ENCODE assay signal across 18 cellular contexts in the genomic region with DNA sequence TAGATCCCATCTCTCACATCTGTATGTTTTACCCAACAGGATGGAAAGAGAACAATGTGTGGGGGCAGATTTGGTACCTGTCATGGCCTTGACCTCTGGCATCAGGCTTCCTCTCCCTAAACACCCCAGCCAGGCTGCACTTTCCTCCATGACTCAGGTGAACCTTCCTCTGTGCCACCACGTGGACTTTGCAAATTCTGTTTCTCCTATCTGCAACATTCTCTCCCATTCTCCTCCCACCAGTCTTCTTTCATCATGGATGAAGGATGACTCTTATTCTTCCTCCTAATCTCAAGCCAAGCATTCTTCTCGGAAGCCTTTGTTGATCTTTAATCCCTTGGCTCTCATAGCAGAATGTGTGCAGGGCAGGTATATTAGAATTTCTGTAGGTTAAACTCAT.
DNase-seq lines count a peak whose midpoint lies in the region; ATAC-seq, FAIRE-seq and TF ChIP-seq lines count a peak whose summit lies in the region.
"Had no signal": no experiment of that assay in that cellular context is flagged by ENCODE, and none has a peak within 500 bp of the region (broad histone marks: within the 10 kb centered on the region; RNA-seq: fewer than 3 reads in every experiment).

No MANE protein-coding gene starts in this region.

- no peak overlapping the region for H3K9ac ChIP-seq in BLaER1
- H3K9ac ChIP-seq in Loucy (ENCODE audit: low read depth, low read length, poor library complexity, severe bottlenecking), result no peak overlapping the region
- H3K9ac ChIP-seq in GM12878 (ENCODE audit: control insufficient read depth, insufficient read depth, low read length), result no peak overlapping the region
- H3K9ac ChIP-seq in rectal smooth muscle tissue (ENCODE audit: low read length), result no peak overlapping the region

- no peak overlapping the region for H2AFZ ChIP-seq in Loucy (ENCODE audit: low read length)
- H2AFZ ChIP-seq in GM12878 (ENCODE audit: control insufficient read depth, low read depth, low read length), result no peak overlapping the region

- peak overlapping the region; percentile 73 for H3K4me2 ChIP-seq in BLaER1
- H3K4me2 ChIP-seq in Loucy (ENCODE audit: low read depth, low read length, poor library complexity, severe bottlenecking), result peak overlapping the region; percentile 45
- no peak overlapping the region for H3K4me2 ChIP-seq in GM12878 (ENCODE audit: control insufficient read depth, insufficient read depth)

- TF ChIP-seq EP300 in GM12878 (IDR thresholded peaks at IDR 0.05; ENCODE audit: borderline replicate concordance in 1 of 2, control insufficient read depth in 1 of 2, low read depth in 2 of 2, low read length in 2 of 2), result no peak

- peak; percentile 24; the same call in 1 of the 3 replicates for ATAC-seq in GM12878
- no peak for ATAC-seq in HG03039 (IDR thresholded peaks at IDR 0.05; ENCODE audit: unreplicated experiment)

- POLR2A ChIA-PET in GM12878 (lab: Charles Lee), result interaction anchor here (0.5 kb wide), 1 partner anchor 149 kb away, joined by 3 read pairs; no protein-coding TSS in a partner anchor

- SMC1A ChIA-PET in GM12878 (lab: Charles Lee; ENCODE audit: uncharacterized antibody, unreplicated experiment), result interaction anchor here (0.6 to 1.4 kb wide), 4 partner anchors 9 to 361 kb away, joined by 3 to 5 read pairs (median 3); no protein-coding TSS in a partner anchor

- H3K27ac ChIP-seq in BLaER1, result no peak overlapping the region
- H3K27ac ChIP-seq in GM12878 (ENCODE audit: control insufficient read depth, insufficient read depth), result no peak overlapping the region
- H3K27ac ChIP-seq in rectal smooth muscle tissue (ENCODE audit: low read depth, low read length), result peak overlapping the region; percentile 3

- peaks cover 11% of the 10 kb centered on the region; the same call in 1 of the 2 replicates for H3K9me3 ChIP-seq in BLaER1
- H3K9me3 ChIP-seq in Loucy (ENCODE audit: insufficient read depth, low read depth, low read length), result no peaks in the 10 kb centered on the region
- H3K9me3 ChIP-seq in GM12878 (replicated peaks; ENCODE audit: control insufficient read depth, insufficient read depth, low read length), result no peaks in the 10 kb centered on the region; the same call in 2 of the 3 replicates

- no peaks in the 10 kb centered on the region for H3F3A ChIP-seq in Loucy (ENCODE audit: low read depth)

- in situ Hi-C loops in GM12878 (cut with MboI), result no loop called here
- in situ Hi-C loops in ACHN (cut with HindIII; ENCODE audit: low pct_ligation_motif_present, low pct_unique_long_range_greater_than_20kb, low sequenced_read_pairs), result no loop called here

- H3K79me2 ChIP-seq in Loucy (ENCODE audit: insufficient read depth, low read length) (no peaks in the 10 kb centered on the region), GM12878 (ENCODE audit: control insufficient read depth, insufficient read depth, low read length) (no peaks in the 10 kb centered on the region)

- TF ChIP-seq RAD21 in GM12878 (IDR thresholded peaks at IDR 0.05; ENCODE audit: insufficient read depth, low read depth, low read length), result no peak

- no peak for FAIRE-seq in GM12878 (lab: Jason Lieb, UNC)
- FAIRE-seq: H1 had no signal

- H3K27me3 ChIP-seq in BLaER1 (no peaks in the 10 kb centered on the region), Loucy (ENCODE audit: insufficient read depth, low read length, poor library complexity, severe bottlenecking) (peaks cover 15% of the 10 kb centered on the region), GM12878 (replicated peaks in 1 of 2; ENCODE audit: control insufficient read depth in 2 of 2, insufficient read depth in 2 of 2, low read length in 1 of 2) (no peaks in the 10 kb centered on the region), rectal smooth muscle tissue (ENCODE audit: control insufficient read depth, insufficient read depth, low read length) (no peaks in the 10 kb centered on the region)

- BruUV-seq in GM12878 (replicated peaks; lab: Mats Ljungman, UMichigan), result no TSS peak

- CTCF ChIA-PET in GM12878 (lab: Yijun Ruan, JAX), result no interaction called here

- H3K4me3 ChIP-seq in BLaER1 (no peak overlapping the region), Loucy (ENCODE audit: low read length, poor library complexity, severe bottlenecking) (peak overlapping the region; percentile 3), GM12878 (no peak overlapping the region), rectal smooth muscle tissue (ENCODE audit: low read length) (no peak overlapping the region)

- H4K20me1 ChIP-seq in BLaER1 (no peaks in the 10 kb centered on the region), Loucy (ENCODE audit: insufficient read depth, low read length, poor library complexity, severe bottlenecking) (no peaks in the 10 kb centered on the region), GM12878 (ENCODE audit: control insufficient read depth, insufficient read depth) (no peaks in the 10 kb centered on the region)

- intact Hi-C loops in GM12878 (cut with micrococcal nuclease; ENCODE audit: unreplicated experiment), result no loop called here

- DNase-seq in GM12878 (ENCODE audit: low read depth, low spot score) (no peak), NCI-H187 treated with DMSO at 0.1 percent for 48 hours (lab: John Stamatoyannopoulos, UW) (no peak), retina (no peak), ACHN (no peak)
- DNase-seq: C1 segment of cervical spinal cord; HFFc6; Kasumi-1; NCI-H1105 treated with DMSO at 0.1 percent for 48 hours; NCI-H1694 treated with DMSO at 0.1 percent for 48 hours; NCI-H446 treated with DMSO at 0.1 percent for 48 hours; NK-92 treated with Interleukin-12 subunit alpha and Interleukin-12 subunit beta, amount 100 ng/mL, for 24 hours; OCI-M1; SHP77 treated with DMSO at 0.1 percent for 48 hours had no signal

- TF ChIP-seq CTCF in Loucy (conservative IDR thresholded peaks at IDR 0.05; ENCODE audit: low read length), result no peak
- no peak for TF ChIP-seq CTCF in GM12878 (IDR thresholded peaks at IDR 0.05 in 2 of 3, conservative IDR thresholded peaks at IDR 0.05 in 1 of 3; ENCODE audit: control insufficient read depth in 2 of 3, extremely low read depth in 1 of 3, insufficient read depth in 1 of 3, low read depth in 3 of 3, low read length in 3 of 3)

- H3K4me1 ChIP-seq in BLaER1, result peaks cover 38% of the 10 kb centered on the region
- H3K4me1 ChIP-seq in Loucy (ENCODE audit: insufficient read depth, low read length, poor library complexity, severe bottlenecking), result peaks cover 18% of the 10 kb centered on the region
- no peaks in the 10 kb centered on the region for H3K4me1 ChIP-seq in GM12878 (ENCODE audit: control insufficient read depth, insufficient read depth, low read length)
- H3K4me1 ChIP-seq in rectal smooth muscle tissue (ENCODE audit: control insufficient read depth, insufficient read depth, low read length), result peaks cover 20% of the 10 kb centered on the region

- no peaks in the 10 kb centered on the region for H3K36me3 ChIP-seq in BLaER1
- H3K36me3 ChIP-seq in Loucy (ENCODE audit: insufficient read depth, low read length), result no peaks in the 10 kb centered on the region
- H3K36me3 ChIP-seq in GM12878 (ENCODE audit: control insufficient read depth in 2 of 2, insufficient read depth in 2 of 2, low read length in 1 of 2), result no peaks in the 10 kb centered on the region
- H3K36me3 ChIP-seq in rectal smooth muscle tissue (ENCODE audit: control insufficient read depth, insufficient read depth, low read length), result no peaks in the 10 kb centered on the region

- RAD21 ChIA-PET in GM12878 (lab: Charles Lee; ENCODE audit: unreplicated experiment), result interaction anchor here (1.0 kb wide), 1 partner anchor 117 kb away, joined by 3 read pairs; no protein-coding TSS in a partner anchor

- no peaks in the 10 kb centered on the region for H3K9me2 ChIP-seq in Loucy (replicated peaks; ENCODE audit: low read depth, low read length)

- WGBS in GM12878 (ENCODE audit: insufficient coverage, insufficient replicate concordance, low lambda C conversion rate, missing lambda C conversion rate), result 43% methylated on average over 2 of the region's 2 CpGs

- TF ChIP-seq POLR2A in GM12878 (IDR thresholded peaks at IDR 0.05; ENCODE audit: low read depth, low read length), result no peak

TF ChIP-seq in GM12878, 131 proteins besides CTCF, POLR2A, EP300 and RAD21:
- no peak for TF ChIP-seq SRF (IDR thresholded peaks at IDR 0.05; ENCODE audit: low read depth in 2 of 2, low read length in 2 of 2)
- no peak for TF ChIP-seq IRF3 (IDR thresholded peaks at IDR 0.05)
- TF ChIP-seq SREBF1 (IDR thresholded peaks at IDR 0.05; ENCODE audit: low read length), result no peak
